Comparison of ENCODE assay signal across 2 cellular contexts in the genomic region with DNA sequence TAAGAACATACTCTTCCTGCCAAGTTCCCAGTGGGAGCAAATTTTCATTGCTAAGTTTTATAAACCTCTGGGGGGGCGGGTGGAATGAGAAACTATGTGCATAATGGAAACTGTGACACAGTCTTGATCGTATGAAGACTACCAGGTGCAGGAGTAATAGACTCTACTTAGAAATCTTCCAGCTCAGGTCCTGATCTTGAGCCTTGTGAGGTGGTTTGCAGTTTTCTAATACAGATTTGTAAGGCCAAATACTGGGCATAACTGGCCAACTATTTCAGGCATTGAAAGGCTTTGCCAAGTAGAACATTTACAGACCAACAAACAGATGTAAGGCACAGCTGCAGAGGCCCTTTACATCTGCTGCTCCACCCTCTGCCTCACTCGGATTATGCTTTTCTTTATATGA.
TF ChIP-seq lines count a peak whose summit lies in the region.

No MANE protein-coding gene starts in this region.

TF ChIP-seq in SK-N-SH treated with all-trans-retinoic acid at 6 μM for 48 hours, 23 proteins besides CTCF, POLR2A, EP300 and RAD21 (continued from another document):
- no peak for TF ChIP-seq BACH2 (CRISPR knock-in tag; IDR thresholded peaks at IDR 0.05; ENCODE audit: borderline replicate concordance)
- no peak for TF ChIP-seq ZNF70 (CRISPR knock-in tag; IDR thresholded peaks at IDR 0.05)
- TF ChIP-seq ZFP30 (CRISPR knock-in tag; IDR thresholded peaks at IDR 0.05): no peak
- TF ChIP-seq PPARA (CRISPR knock-in tag; IDR thresholded peaks at IDR 0.05; ENCODE audit: borderline replicate concordance): no peak
- no peak for TF ChIP-seq ZNF8 (CRISPR knock-in tag; IDR thresholded peaks at IDR 0.05)
- TF ChIP-seq ZNF565 (CRISPR knock-in tag; conservative IDR thresholded peaks at IDR 0.05; ENCODE audit: low read depth): no peak

TF ChIP-seq in SK-N-SH, 30 proteins besides CTCF, POLR2A, EP300 and RAD21 (continued from another document):
- TF ChIP-seq, protein P1, sequence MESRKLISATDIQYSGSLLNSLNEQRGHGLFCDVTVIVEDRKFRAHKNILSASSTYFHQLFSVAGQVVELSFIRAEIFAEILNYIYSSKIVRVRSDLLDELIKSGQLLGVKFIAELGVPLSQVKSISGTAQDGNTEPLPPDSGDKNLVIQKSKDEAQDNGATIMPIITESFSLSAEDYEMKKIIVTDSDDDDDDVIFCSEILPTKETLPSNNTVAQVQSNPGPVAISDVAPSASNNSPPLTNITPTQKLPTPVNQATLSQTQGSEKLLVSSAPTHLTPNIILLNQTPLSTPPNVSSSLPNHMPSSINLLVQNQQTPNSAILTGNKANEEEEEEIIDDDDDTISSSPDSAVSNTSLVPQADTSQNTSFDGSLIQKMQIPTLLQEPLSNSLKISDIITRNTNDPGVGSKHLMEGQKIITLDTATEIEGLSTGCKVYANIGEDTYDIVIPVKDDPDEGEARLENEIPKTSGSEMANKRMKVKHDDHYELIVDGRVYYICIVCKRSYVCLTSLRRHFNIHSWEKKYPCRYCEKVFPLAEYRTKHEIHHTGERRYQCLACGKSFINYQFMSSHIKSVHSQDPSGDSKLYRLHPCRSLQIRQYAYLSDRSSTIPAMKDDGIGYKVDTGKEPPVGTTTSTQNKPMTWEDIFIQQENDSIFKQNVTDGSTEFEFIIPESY (IDR thresholded peaks at IDR 0.05; ENCODE audit: borderline replicate concordance, low read depth): no peak
- TF ChIP-seq, protein P2, sequence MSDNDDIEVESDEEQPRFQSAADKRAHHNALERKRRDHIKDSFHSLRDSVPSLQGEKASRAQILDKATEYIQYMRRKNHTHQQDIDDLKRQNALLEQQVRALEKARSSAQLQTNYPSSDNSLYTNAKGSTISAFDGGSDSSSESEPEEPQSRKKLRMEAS (IDR thresholded peaks at IDR 0.05; ENCODE audit: low read depth): no peak
- no peak for TF ChIP-seq FOXJ3 (CRISPR knock-in tag; IDR thresholded peaks at IDR 0.05)
